ENCODE assay signal across 8 cellular contexts in the genomic region with DNA sequence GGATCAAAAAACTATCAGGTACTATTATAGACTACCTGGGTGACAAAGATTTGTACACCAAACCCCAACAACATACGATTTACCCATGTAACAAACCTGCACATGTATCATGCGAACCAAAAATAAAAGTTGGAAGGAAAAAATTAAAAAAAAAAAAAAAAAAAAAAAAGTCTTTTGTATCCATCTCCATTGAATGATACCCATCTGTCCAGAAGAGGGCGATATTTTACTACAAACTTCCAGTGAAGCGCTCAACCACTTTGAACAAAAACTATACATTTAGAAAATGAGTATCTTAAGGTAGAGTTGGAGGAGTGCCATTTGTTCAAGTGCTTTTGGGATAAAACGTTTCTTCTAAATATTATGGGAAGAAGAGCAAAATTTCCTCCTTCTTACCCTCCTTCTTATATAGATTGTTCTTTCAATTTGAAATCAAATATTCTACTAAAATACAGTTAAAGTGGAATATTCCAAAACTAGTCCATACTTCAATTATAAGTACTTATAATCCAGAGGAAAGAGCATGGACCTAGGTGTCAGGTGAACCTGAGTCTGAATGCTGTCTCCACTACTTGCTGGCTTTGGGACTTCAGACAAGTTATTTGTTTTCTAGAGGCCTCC. TPM values are rescaled to one million over a fixed set of nuclear protein-coding genes. Genes with fewer than 3 reads are reported as not detected.
DNase-seq lines count a peak whose midpoint lies in the region; ATAC-seq and TF ChIP-seq lines count a peak whose summit lies in the region.

No MANE protein-coding gene starts in this region.

- no peaks in the 10 kb centered on the region for H3K36me3 ChIP-seq in left ventricle myocardium inferior
- H3K36me3 ChIP-seq in spleen = peaks cover 0 to 1% (median 0%) of the 10 kb centered on the region in 6 donors

- no peaks in the 10 kb centered on the region for H3K9me3 Mint-ChIP-seq in activated CD8-positive, alpha-beta T cell treated with anti-CD3 and anti-CD28 coated beads for 36 hours
- H3K9me3 Mint-ChIP-seq in activated CD8-positive, alpha-beta T cell treated with anti-CD3 and anti-CD28 coated beads, Interleukin-2, amount 10 ng/mL, durations not matched to agents 7 days and 5 days (ENCODE audit: insufficient read depth) = no peaks in the 10 kb centered on the region

- TF ChIP-seq CTCF in activated CD8-positive, alpha-beta T cell treated with anti-CD3 and anti-CD28 coated beads for 36 hours (IDR thresholded peaks at IDR 0.05) = peak; percentile 67
- TF ChIP-seq CTCF in VCaP (conservative IDR thresholded peaks at IDR 0.05) (peak; percentile 71), left ventricle myocardium inferior (IDR thresholded peaks at IDR 0.05; ENCODE audit: borderline replicate concordance) (peak; percentile 75), spleen (IDR thresholded peaks at IDR 0.05 in 8 of 11, conservative IDR thresholded peaks at IDR 0.05 in 3 of 11) (peak; percentile 19 to 76 (median 61))

- H3K4me1 ChIP-seq in left ventricle myocardium inferior (no peaks in the 10 kb centered on the region), spleen (peaks cover 0 to 42% (median 10%) of the 10 kb centered on the region in 6 donors)

- no peak for TF ChIP-seq POLR2A in spleen (IDR thresholded peaks at IDR 0.05)

- CTCF ChIA-PET in activated CD8-positive, alpha-beta T cell treated with anti-CD3 and anti-CD28 coated beads for 36 hours (lab: Charles Lee) = interaction anchor here (0.6 to 2.0 kb wide), 8 partner anchors 9 to 570 kb away, joined by 3 to 5 read pairs (median 4); no protein-coding TSS in a partner anchor
- CTCF ChIA-PET in activated CD8-positive, alpha-beta T cell treated with anti-CD3 and anti-CD28 coated beads, Interleukin-2, amount 10 ng/mL, durations not matched to agents 7 days and 5 days (lab: Charles Lee) = interaction anchor here (1.0 to 2.4 kb wide), 3 partner anchors 20 to 572 kb away, joined by 3 to 14 read pairs (median 3); no protein-coding TSS in a partner anchor

- no peak overlapping the region for H3K4me3 Mint-ChIP-seq in activated CD8-positive, alpha-beta T cell treated with anti-CD3 and anti-CD28 coated beads for 36 hours
- no peak overlapping the region for H3K4me3 Mint-ChIP-seq in activated CD8-positive, alpha-beta T cell treated with anti-CD3 and anti-CD28 coated beads, Interleukin-2, amount 10 ng/mL, durations not matched to agents 7 days and 5 days

- ATAC-seq in activated CD8-positive, alpha-beta T cell treated with anti-CD3 and anti-CD28 coated beads for 36 hours = peak; percentile 66
- no peak for ATAC-seq in activated CD8-positive, alpha-beta T cell treated with anti-CD3 and anti-CD28 coated beads, Interleukin-2, amount 10 ng/mL, durations not matched to agents 7 days and 5 days
- ATAC-seq in GM19324 (IDR thresholded peaks at IDR 0.05; ENCODE audit: low FRiP score, unreplicated experiment) = no peak

- intact Hi-C loops in activated CD8-positive, alpha-beta T cell treated with anti-CD3 and anti-CD28 coated beads for 36 hours (cut with micrococcal nuclease) = loop anchor here (2.0 to 5.0 kb wide), 2 partner anchors 306 to 571 kb away; no protein-coding TSS in a partner anchor
- intact Hi-C loops in left ventricle myocardium inferior (cut with micrococcal nuclease) (loop anchor here (5.0 to 10.0 kb wide), 3 partner anchors 249 to 571 kb away; no protein-coding TSS in a partner anchor), spleen (cut with DNase I; ENCODE audit: low total_unique reads) (loop anchor here (5.0 to 10.0 kb wide), 2 partner anchors 509 to 571 kb away; no protein-coding TSS in a partner anchor)

- H3K27ac Mint-ChIP-seq in activated CD8-positive, alpha-beta T cell treated with anti-CD3 and anti-CD28 coated beads for 36 hours = no peak overlapping the region
- H3K27ac Mint-ChIP-seq in activated CD8-positive, alpha-beta T cell treated with anti-CD3 and anti-CD28 coated beads, Interleukin-2, amount 10 ng/mL, durations not matched to agents 7 days and 5 days = no peak overlapping the region

- H3K27me3 ChIP-seq in left ventricle myocardium inferior (ENCODE audit: low read depth) (no peaks in the 10 kb centered on the region), spleen (replicated peaks in 1 of 7) (no peaks in the 10 kb centered on the region)

- no peak overlapping the region for H3K4me3 ChIP-seq in left ventricle myocardium inferior
- H3K4me3 ChIP-seq in spleen = no peak overlapping the region

- POLR2A ChIA-PET in activated CD8-positive, alpha-beta T cell treated with anti-CD3 and anti-CD28 coated beads for 36 hours (lab: Charles Lee) = no interaction called here
- POLR2A ChIA-PET in activated CD8-positive, alpha-beta T cell treated with anti-CD3 and anti-CD28 coated beads, Interleukin-2, amount 10 ng/mL, durations not matched to agents 7 days and 5 days (lab: Charles Lee) = interaction anchor here (1.2 kb wide), 1 partner anchor 24 kb away, joined by 3 read pairs; a partner anchor contains a TSS

- H3K36me3 Mint-ChIP-seq in activated CD8-positive, alpha-beta T cell treated with anti-CD3 and anti-CD28 coated beads for 36 hours (ENCODE audit: low read depth) = peaks cover 6% of the 10 kb centered on the region
- peaks cover 11% of the 10 kb centered on the region for H3K36me3 Mint-ChIP-seq in activated CD8-positive, alpha-beta T cell treated with anti-CD3 and anti-CD28 coated beads, Interleukin-2, amount 10 ng/mL, durations not matched to agents 7 days and 5 days (ENCODE audit: low read depth)

- H3K9me3 ChIP-seq in left ventricle myocardium inferior (replicated peaks) = no peaks in the 10 kb centered on the region
- no peaks in the 10 kb centered on the region for H3K9me3 ChIP-seq in spleen

- no peaks in the 10 kb centered on the region for H3K27me3 Mint-ChIP-seq in activated CD8-positive, alpha-beta T cell treated with anti-CD3 and anti-CD28 coated beads for 36 hours
- no peaks in the 10 kb centered on the region for H3K27me3 Mint-ChIP-seq in activated CD8-positive, alpha-beta T cell treated with anti-CD3 and anti-CD28 coated beads, Interleukin-2, amount 10 ng/mL, durations not matched to agents 7 days and 5 days (ENCODE audit: low read depth)

- WGBS in spleen, 5 donors = 8 to 18% (median 13%) methylated on average over 5 of the region's 5 CpGs

- DNase-seq in activated CD8-positive, alpha-beta T cell treated with anti-CD3 and anti-CD28 coated beads for 36 hours = no peak
- DNase-seq in activated CD8-positive, alpha-beta T cell treated with anti-CD3 and anti-CD28 coated beads, Interleukin-2, amount 10 ng/mL, durations not matched to agents 7 days and 5 days = no peak
- DNase-seq in NCI-H1694 (lab: John Stamatoyannopoulos, UW) (peak; percentile 58), left ventricle myocardium inferior (no peak), spleen (no peak), activated gamma-delta T cell treated with Interleukin-2 at 50 U/mL for 16 hours (no peak)

- H3K27ac ChIP-seq in VCaP = no peak overlapping the region
- no peak overlapping the region for H3K27ac ChIP-seq in left ventricle myocardium inferior (replicated peaks)
- no peak overlapping the region for H3K27ac ChIP-seq in spleen

- peaks cover 15% of the 10 kb centered on the region for H3K4me1 Mint-ChIP-seq in activated CD8-positive, alpha-beta T cell treated with anti-CD3 and anti-CD28 coated beads for 36 hours (ENCODE audit: low read depth)
- peaks cover 2% of the 10 kb centered on the region for H3K4me1 Mint-ChIP-seq in activated CD8-positive, alpha-beta T cell treated with anti-CD3 and anti-CD28 coated beads, Interleukin-2, amount 10 ng/mL, durations not matched to agents 7 days and 5 days (ENCODE audit: low read depth)

RNA-seq across cellular contexts. Expression of a gene that starts 23.3 kb away (rescaled TPM):
- 10 to 100 TPM; 23.3 to 28.3 TPM for total RNA-seq in activated CD8-positive, alpha-beta T cell treated with anti-CD3 and anti-CD28 coated beads for 36 hours
- 10 to 100 TPM; 27.3 to 30.9 TPM for total RNA-seq in activated CD8-positive, alpha-beta T cell treated with anti-CD3 and anti-CD28 coated beads, Interleukin-2, amount 10 ng/mL, durations not matched to agents 7 days and 5 days
- total RNA-seq in left ventricle myocardium inferior (36.5 TPM), spleen (10 to 100 TPM; 28.4 to 40.3 (median 33.7) TPM)
- 10 to 100 TPM; 15.6 to 18.4 (median 17.6) TPM for polyA plus RNA-seq in spleen
